15 cellular contexts compared by ENCODE assay signal in genomic region chr12:7101694-7102131, GRCh38. TPM values are rescaled to one million over a fixed set of nuclear protein-coding genes. Genes with fewer than 3 reads are reported as not detected.
A peak's percentile ranks its signal among the peaks of the same experiment; 100 is the strongest.
DNase-seq lines count a peak whose midpoint lies in the region; ATAC-seq and TF ChIP-seq lines count a peak whose summit lies in the region.
"Had no signal": no experiment of that assay in that cellular context is flagged by ENCODE, and none has a peak within 500 bp of the region (broad histone marks: within the 10 kb centered on the region; RNA-seq: fewer than 3 reads in every experiment).

No MANE protein-coding gene starts in this region.

- H3K4me1 ChIP-seq in tibial nerve = peaks cover 0 to 22% (median 3%) of the 10 kb centered on the region in 4 donors
- H3K4me1 ChIP-seq: prostate gland had no signal

- peak in 1 of 2 donors; percentile 28 for DNase-seq in activated naive CD4-positive, alpha-beta T cell treated with anti-CD3 and anti-CD28 coated beads, Interleukin-2, amount 50 U/mL, for 72 hours (ENCODE audit: low spot score in 2 of 2)
- DNase-seq in activated naive CD4-positive, alpha-beta T cell treated with Interleukin-2 at 50 U/mL for 16 hours = no peak
- DNase-seq in fibroblast of mammary gland (ENCODE audit: low read depth) (peak; percentile 77), tibial nerve (ENCODE audit: low spot score in 2 of 2) (no peak), HFFc6 (no peak)
- DNase-seq: activated CD4-positive, alpha-beta T cell treated with anti-CD3 and anti-CD28 coated beads for 36 hours; activated T-cell treated with anti-CD3 and anti-CD28 coated beads, Interleukin-2, amount 50 U/mL, for 72 hours; DMS 273 treated with DMSO at 0.1 percent for 48 hours; KG1; kidney; NCI-H510A treated with DMSO at 0.1 percent for 48 hours had no signal

- no peak for ATAC-seq in activated naive CD4-positive, alpha-beta T cell treated with anti-CD3 and anti-CD28 coated beads, Interleukin-2, amount 50 U/mL, for 72 hours
- no peak for ATAC-seq in GM21825 (IDR thresholded peaks at IDR 0.05; ENCODE audit: unreplicated experiment)
- ATAC-seq: activated CD4-positive, alpha-beta T cell treated with anti-CD3 and anti-CD28 coated beads for 36 hours; activated T-cell treated with anti-CD3 and anti-CD28 coated beads, Interleukin-2, amount 50 U/mL, for 72 hours had no signal

- TF ChIP-seq EP300 in tibial nerve (IDR thresholded peaks at IDR 0.05) = no peak

- peaks cover 10 to 11% of the 10 kb centered on the region in 2 donors for H3K9me3 Mint-ChIP-seq in activated naive CD4-positive, alpha-beta T cell treated with anti-CD3 and anti-CD28 coated beads, Interleukin-2, amount 50 U/mL, for 72 hours
- peaks cover 15% of the 10 kb centered on the region for H3K9me3 Mint-ChIP-seq in HFFc6

- WGBS in tibial nerve, 2 donors = 61% methylated on average over 9 to 10 of the region's 10 CpGs

- TF ChIP-seq CTCF in fibroblast of mammary gland (conservative IDR thresholded peaks at IDR 0.05; ENCODE audit: control insufficient read depth, insufficient read depth, low read depth, low read length) = no peak
- no peak for TF ChIP-seq CTCF in tibial nerve (IDR thresholded peaks at IDR 0.05)
- TF ChIP-seq CTCF in HFFc6 (IDR thresholded peaks at IDR 0.05) = no peak

- H3K4me3 Mint-ChIP-seq in HFFc6 = no peak overlapping the region
- H3K4me3 Mint-ChIP-seq: activated CD4-positive, alpha-beta T cell treated with anti-CD3 and anti-CD28 coated beads for 36 hours; activated T-cell treated with anti-CD3 and anti-CD28 coated beads, Interleukin-2, amount 50 U/mL, for 72 hours; brain; T-helper 1 cell treated with Interleukin-12 subunit alpha and Interleukin-12 subunit beta and Interleukin-4 antibody, amounts not matched to agents 30 μg/mL and 1 μg/mL, for 36 hours had no signal

- H3K27ac Mint-ChIP-seq in activated naive CD4-positive, alpha-beta T cell treated with anti-CD3 and anti-CD28 coated beads, Interleukin-2, amount 50 U/mL, for 72 hours = peak overlapping the region; percentile 19 to 25
- H3K27ac Mint-ChIP-seq in HFFc6 = no peak overlapping the region
- H3K27ac Mint-ChIP-seq: activated CD4-positive, alpha-beta T cell treated with anti-CD3 and anti-CD28 coated beads for 36 hours; activated T-cell treated with anti-CD3 and anti-CD28 coated beads, Interleukin-2, amount 50 U/mL, for 72 hours; brain; T-helper 1 cell treated with Interleukin-12 subunit alpha and Interleukin-12 subunit beta and Interleukin-4 antibody, amounts not matched to agents 30 μg/mL and 1 μg/mL, for 36 hours had no signal

- H3K4me3 ChIP-seq in fibroblast of mammary gland (ENCODE audit: control insufficient read depth, low read depth, low read length) = no peak overlapping the region
- no peak overlapping the region for H3K4me3 ChIP-seq in tibial nerve
- H3K4me3 ChIP-seq: prostate gland had no signal

- H3K27ac ChIP-seq in tibial nerve = peak overlapping the region in 3 of 4 donors; percentile 15 to 35 (median 23)
- H3K27ac ChIP-seq: prostate gland had no signal

- peaks cover 0 to 80% (median 0%) of the 10 kb centered on the region in 3 donors for H3K36me3 ChIP-seq in tibial nerve
- H3K36me3 ChIP-seq: prostate gland had no signal

- peaks cover 15 to 22% of the 10 kb centered on the region in 2 donors for H3K36me3 Mint-ChIP-seq in activated naive CD4-positive, alpha-beta T cell treated with anti-CD3 and anti-CD28 coated beads, Interleukin-2, amount 50 U/mL, for 72 hours
- peaks cover 19% of the 10 kb centered on the region for H3K36me3 Mint-ChIP-seq in HFFc6 (ENCODE audit: low read depth)

- TF ChIP-seq POLR2A in tibial nerve (IDR thresholded peaks at IDR 0.05) = no peak

- H3K27me3 Mint-ChIP-seq in HFFc6 (ENCODE audit: insufficient read depth) = no peaks in the 10 kb centered on the region
- H3K27me3 Mint-ChIP-seq: activated CD4-positive, alpha-beta T cell treated with anti-CD3 and anti-CD28 coated beads for 36 hours had no signal

- H3K9me3 ChIP-seq in tibial nerve = peaks cover 0 to 9% (median 0%) of the 10 kb centered on the region in 4 donors
- H3K9me3 ChIP-seq: prostate gland had no signal

- peaks cover 14% of the 10 kb centered on the region for H3K4me1 Mint-ChIP-seq in HFFc6 (ENCODE audit: low read depth)
- H3K4me1 Mint-ChIP-seq: brain had no signal

- no peaks in the 10 kb centered on the region for H3K27me3 ChIP-seq in tibial nerve

RNA-seq across cellular contexts. Expression of gene C1RL, which starts 7.3 kb away (rescaled TPM):
- total RNA-seq in activated naive CD4-positive, alpha-beta T cell treated with anti-CD3 and anti-CD28 coated beads, Interleukin-2, amount 50 U/mL, for 72 hours = 10 to 100 TPM; 18.6 to 21.8 TPM
- total RNA-seq in tibial nerve = 100 to 1,000 TPM; 125 to 214 (median 180) TPM
- 10 to 100 TPM in 5 of 6 experiments, 1 to 10 TPM in 1; 8.5 to 20.0 (median 15.8) TPM for total RNA-seq in HFFc6 (2021; fragmentation: NEBNext Ultra II Directional; extraction: Animal tissue kit (Norgen Biotek cat#: 25700))

RNA-seq across cellular contexts. Expression of gene C1R, which starts 9.5 kb away (rescaled TPM):
- 1 to 10 TPM; 3.9 to 5.6 TPM for total RNA-seq in activated naive CD4-positive, alpha-beta T cell treated with anti-CD3 and anti-CD28 coated beads, Interleukin-2, amount 50 U/mL, for 72 hours
- 1,000 to 10,000 TPM in 1 of 4 donors, 100 to 1,000 TPM in 3; 528 to 1,237 (median 593) TPM for total RNA-seq in tibial nerve
- total RNA-seq in HFFc6 (2021; fragmentation: NEBNext Ultra II Directional; extraction: Animal tissue kit (Norgen Biotek cat#: 25700)) = 10 to 100 TPM in 5 of 6 experiments, 1 to 10 TPM in 1; 9.3 to 43.4 (median 36.0) TPM

RNA-seq across cellular contexts. Expression of gene RBP5, which starts 27.0 kb away (rescaled TPM):
- total RNA-seq in activated naive CD4-positive, alpha-beta T cell treated with anti-CD3 and anti-CD28 coated beads, Interleukin-2, amount 50 U/mL, for 72 hours = not detected
- 1 to 10 TPM in 3 of 4 donors, under 1 TPM in 1; 0.78 to 9.9 (median 2.2) TPM for total RNA-seq in tibial nerve
- total RNA-seq in HFFc6 (2021; fragmentation: NEBNext Ultra II Directional; extraction: Animal tissue kit (Norgen Biotek cat#: 25700)) = not detected
- total RNA-seq: activated CD4-positive, alpha-beta T cell treated with anti-CD3 and anti-CD28 coated beads for 36 hours had no signal

RNA-seq across cellular contexts. Expression of gene CLSTN3, which starts 28.5 kb away (rescaled TPM):
- 10 to 100 TPM; 36.8 to 57.0 TPM for total RNA-seq in activated naive CD4-positive, alpha-beta T cell treated with anti-CD3 and anti-CD28 coated beads, Interleukin-2, amount 50 U/mL, for 72 hours
- 100 to 1,000 TPM in 1 of 4 donors, 10 to 100 TPM in 3; 40.0 to 112 (median 79.6) TPM for total RNA-seq in tibial nerve
- 10 to 100 TPM; 10.4 to 15.5 (median 13.7) TPM for total RNA-seq in HFFc6 (2021; fragmentation: NEBNext Ultra II Directional; extraction: Animal tissue kit (Norgen Biotek cat#: 25700))

RNA-seq across cellular contexts. Expression of gene C1S, which starts 41.2 kb away (rescaled TPM):
- total RNA-seq in activated naive CD4-positive, alpha-beta T cell treated with anti-CD3 and anti-CD28 coated beads, Interleukin-2, amount 50 U/mL, for 72 hours = 10 to 100 TPM in 1 of 2 donors, 1 to 10 TPM in 1; 4.8 to 21.9 TPM
- 1,000 to 10,000 TPM in 1 of 4 donors, 100 to 1,000 TPM in 3; 415 to 1,129 (median 638) TPM for total RNA-seq in tibial nerve
- 10 to 100 TPM; 21.9 to 30.8 (median 30.2) TPM for total RNA-seq in HFFc6 (2021; fragmentation: NEBNext Ultra II Directional; extraction: Animal tissue kit (Norgen Biotek cat#: 25700))

Comparison
In these comparisons a context has a peak if more than half of its experiments do, and no peak if none do; other contexts are left out.
1. RNA of gene C1RL, which starts 7.3 kb away (total RNA-seq): 125 to 214 TPM in tibial nerve; 18.6 to 21.8 TPM in activated naive CD4-positive, alpha-beta T cell treated with anti-CD3 and anti-CD28 coated beads, Interleukin-2, amount 50 U/mL, for 72 hours and 8.5 to 20.0 TPM in HFFc6; every median in the first group is over 4 times any median in the second.
2. RNA of gene C1R, which starts 9.5 kb away (total RNA-seq): 528 to 1,237 TPM in tibial nerve; 9.3 to 43.4 TPM in HFFc6 and 3.9 to 5.6 TPM in activated naive CD4-positive, alpha-beta T cell treated with anti-CD3 and anti-CD28 coated beads, Interleukin-2, amount 50 U/mL, for 72 hours; every median in the first group is over 10 times any median in the second.